In the genomic region with DNA sequence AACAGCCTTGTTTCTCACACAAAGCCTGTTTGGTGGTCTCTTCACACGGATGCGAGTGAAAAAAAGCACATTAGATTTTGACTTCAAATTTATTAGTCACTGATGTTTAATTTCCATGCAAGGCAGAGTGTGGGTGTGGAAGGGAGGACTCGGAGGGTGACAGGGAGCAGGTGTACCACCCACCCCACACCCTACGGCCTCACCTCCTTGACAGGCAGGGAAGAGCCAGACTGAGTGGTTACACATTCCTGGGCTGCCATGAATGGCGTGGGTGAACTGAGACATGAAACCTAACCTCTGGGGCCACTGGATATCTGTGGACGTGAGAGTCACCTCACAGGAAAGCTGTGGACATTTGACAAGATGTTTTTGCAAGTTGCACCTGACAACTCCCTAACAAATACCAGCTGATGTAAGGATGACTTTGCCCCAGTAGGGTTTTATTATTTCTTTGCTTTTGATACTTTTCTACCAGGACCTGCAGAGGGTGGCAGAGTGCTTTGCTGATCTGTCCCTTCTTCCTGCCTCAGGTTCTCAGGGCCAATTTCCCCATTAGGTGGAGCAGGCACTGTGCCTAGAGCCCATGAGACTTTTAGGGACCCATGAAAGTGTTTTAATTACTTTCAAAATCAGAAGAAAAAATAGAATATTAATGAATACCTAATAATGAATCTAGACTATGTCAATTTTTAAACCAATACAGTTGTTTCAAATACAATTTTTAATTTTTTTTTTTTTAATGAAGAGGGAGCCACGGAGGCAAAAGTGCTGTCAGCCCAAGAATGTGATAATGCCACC, we compare ENCODE assay signal across 8 cellular contexts. TPM values are rescaled to one million over a fixed set of nuclear protein-coding genes. Genes with fewer than 3 reads are reported as not detected.
DNase-seq lines count a peak whose midpoint lies in the region; ATAC-seq lines count a peak whose summit lies in the region.

No MANE protein-coding gene starts in this region.

- DNase-seq in AG08396 (ENCODE audit: low spot score) (peak; percentile 28), SK-N-DZ (ENCODE audit: low spot score) (peak; percentile 50), anterior cingulate cortex (lab: John Stamatoyannopoulos, UW) (peak in 35 of 58 donors; percentile 3 to 60 (median 23)), hepatic stellate cell (ENCODE audit: low spot score) (peak; percentile 22)
- DNase-seq in stimulated activated CD4-positive, alpha-beta T cell treated with anti-CD3 and anti-CD28 coated beads, Interleukin-12 subunit alpha, Interleukin-12 subunit beta, amount 100 ng/mL, for 24 hours (ENCODE audit: low read depth in 2 of 2): peak; percentile 14 to 24

- peak; percentile 62 for ATAC-seq in GM18498 (IDR thresholded peaks at IDR 0.05; ENCODE audit: unreplicated experiment)
- peak; percentile 63 for ATAC-seq in HG03469 (IDR thresholded peaks at IDR 0.05; ENCODE audit: unreplicated experiment)
- ATAC-seq in GM19397 (IDR thresholded peaks at IDR 0.05; ENCODE audit: unreplicated experiment): no peak

RNA-seq across cellular contexts. Expression of a gene that starts 58.2 kb away (rescaled TPM):
- polyA plus RNA-seq in SK-N-DZ (2014; cell fraction: cytosol; rRNA removed): not detected in 2 replicates
- polyA plus RNA-seq in SK-N-DZ (2014; cell fraction: nucleus; rRNA removed): 0.24 TPM in 1 of 2 replicates, not detected in the other
